In the genomic region with DNA sequence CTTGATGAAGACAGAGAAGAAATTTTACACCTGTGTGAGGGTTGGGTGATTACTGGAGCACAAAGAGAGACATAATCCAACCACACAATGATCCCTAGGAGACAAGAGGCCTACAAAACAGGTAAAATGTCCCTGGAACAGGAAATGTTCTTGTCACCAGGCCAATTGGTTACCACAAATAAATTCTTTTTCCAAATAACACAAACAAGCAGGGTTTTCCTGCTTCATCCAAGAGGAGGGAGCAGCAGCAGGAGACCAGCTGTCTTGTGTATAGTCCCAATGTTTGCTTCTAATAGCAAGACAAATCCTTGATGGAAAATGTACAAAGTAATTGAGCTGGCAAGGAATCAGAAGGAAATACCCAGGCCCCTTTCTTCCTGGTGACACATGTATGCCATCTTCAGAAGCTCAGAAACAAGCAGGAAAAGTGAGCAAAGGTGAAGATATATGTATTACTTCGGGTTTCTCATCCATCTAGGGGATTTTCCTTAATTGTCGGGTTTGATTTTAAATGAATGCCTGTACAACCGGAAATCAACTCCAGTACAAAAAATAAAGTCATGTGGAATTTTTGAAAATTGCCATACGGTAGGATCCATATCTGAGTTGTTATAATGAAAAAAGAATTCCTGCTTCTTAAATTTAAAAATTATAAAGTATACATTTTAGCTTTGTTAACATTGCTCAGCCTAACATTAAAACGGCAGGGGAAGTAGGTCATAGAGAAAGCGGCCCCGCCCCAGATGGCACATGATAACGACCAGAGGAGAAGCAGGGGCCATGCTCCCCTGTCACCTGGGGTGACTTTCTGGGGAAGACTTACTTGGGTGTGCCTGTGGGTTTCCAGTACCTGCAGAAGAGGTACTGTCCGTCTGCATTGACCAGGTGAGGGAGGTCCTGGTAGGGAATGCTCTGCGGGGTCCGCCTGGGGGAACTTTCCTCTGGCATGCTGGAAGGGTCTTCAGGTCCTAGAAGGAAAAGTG, we compare ENCODE assay signal across 8 cellular contexts. TPM values are rescaled to one million over a fixed set of nuclear protein-coding genes. Genes with fewer than 3 reads are reported as not detected.
A peak's percentile ranks its signal among the peaks of the same experiment; 100 is the strongest.
DNase-seq lines count a peak whose midpoint lies in the region; ATAC-seq and TF ChIP-seq lines count a peak whose summit lies in the region.

No MANE protein-coding gene starts in this region.

- H3K36me3 Mint-ChIP-seq in CD8-positive, alpha-beta memory T cell, result no peaks in the 10 kb centered on the region
- peaks cover 50% of the 10 kb centered on the region for H3K36me3 Mint-ChIP-seq in HFFc6 (ENCODE audit: low read depth)
- H3K36me3 Mint-ChIP-seq in activated naive CD8-positive, alpha-beta T cell treated with anti-CD3 and anti-CD28 coated beads, Interleukin-2, amount 50 U/mL, for 24 hours (ENCODE audit: low read depth), result no peaks in the 10 kb centered on the region
- no peaks in the 10 kb centered on the region for H3K36me3 Mint-ChIP-seq in type B pancreatic cell

- peaks cover 15% of the 10 kb centered on the region for H3K27me3 ChIP-seq in CD8-positive, alpha-beta memory T cell (ENCODE audit: insufficient read depth, low read length, poor library complexity, severe bottlenecking)
- H3K27me3 ChIP-seq in layer of hippocampus (ENCODE audit: control insufficient read depth, insufficient read depth, low read length), result no peaks in the 10 kb centered on the region

- no peak for ATAC-seq in activated naive CD8-positive, alpha-beta T cell treated with anti-CD3 and anti-CD28 coated beads, Interleukin-2, amount 50 U/mL, for 24 hours
- ATAC-seq in HG03520 (IDR thresholded peaks at IDR 0.05; ENCODE audit: unreplicated experiment), result no peak

- CTCF ChIA-PET in CD8-positive, alpha-beta memory T cell (lab: Charles Lee), result interaction anchor here (1.4 kb wide), 1 partner anchor 246 kb away, joined by 3 read pairs; no protein-coding TSS in a partner anchor

- peak overlapping the region in 4 of 7 donors; percentile 19 to 78 (median 20) for H3K4me3 Mint-ChIP-seq in CD8-positive, alpha-beta memory T cell
- H3K4me3 Mint-ChIP-seq in HFFc6 (peak overlapping the region; percentile 95), type B pancreatic cell (peak overlapping the region; percentile 92)
- peak overlapping the region; percentile 80 for H3K4me3 Mint-ChIP-seq in activated naive CD8-positive, alpha-beta T cell treated with anti-CD3 and anti-CD28 coated beads, Interleukin-2, amount 50 U/mL, for 24 hours

- peaks cover 0 to 3% (median 0%) of the 10 kb centered on the region in 5 donors for H3K9me3 Mint-ChIP-seq in CD8-positive, alpha-beta memory T cell
- H3K9me3 Mint-ChIP-seq in HFFc6 (no peaks in the 10 kb centered on the region), type B pancreatic cell (no peaks in the 10 kb centered on the region)
- H3K9me3 Mint-ChIP-seq in activated naive CD8-positive, alpha-beta T cell treated with anti-CD3 and anti-CD28 coated beads, Interleukin-2, amount 50 U/mL, for 24 hours, result no peaks in the 10 kb centered on the region

- DNase-seq in CD8-positive, alpha-beta memory T cell, result no peak
- no peak for DNase-seq in HFFc6
- DNase-seq in activated naive CD8-positive, alpha-beta T cell treated with anti-CD3 and anti-CD28 coated beads, Interleukin-2, amount 50 U/mL, for 24 hours, result peak; percentile 7
- no peak for DNase-seq in type B pancreatic cell (ENCODE audit: extremely low spot score, unreplicated experiment)
- no peak for DNase-seq in globus pallidus (ENCODE audit: low spot score)
- DNase-seq in GDM1 (lab: John Stamatoyannopoulos, UW), result no peak

- no peak for TF ChIP-seq CTCF in HFFc6 (IDR thresholded peaks at IDR 0.05)
- TF ChIP-seq CTCF in type B pancreatic cell (conservative IDR thresholded peaks at IDR 0.05), result no peak

- H3K36me3 ChIP-seq in CD8-positive, alpha-beta memory T cell (ENCODE audit: insufficient read depth, low read length), result no peaks in the 10 kb centered on the region

- H3K9me3 ChIP-seq in CD8-positive, alpha-beta memory T cell (ENCODE audit: low read length), result no peaks in the 10 kb centered on the region

- H3K27ac Mint-ChIP-seq in CD8-positive, alpha-beta memory T cell, result peak overlapping the region in 4 of 8 donors; percentile 8 to 83 (median 28)
- H3K27ac Mint-ChIP-seq in HFFc6 (peak overlapping the region; percentile 79), type B pancreatic cell (peak overlapping the region; percentile 82)
- H3K27ac Mint-ChIP-seq in activated naive CD8-positive, alpha-beta T cell treated with anti-CD3 and anti-CD28 coated beads, Interleukin-2, amount 50 U/mL, for 24 hours, result no peak overlapping the region

- H3K27ac ChIP-seq in CD8-positive, alpha-beta memory T cell (ENCODE audit: low read depth, low read length), result no peak overlapping the region
- H3K27ac ChIP-seq in layer of hippocampus (ENCODE audit: low read depth, low read length), result peak overlapping the region; percentile 87

- no peak overlapping the region for H3K4me3 ChIP-seq in CD8-positive, alpha-beta memory T cell (ENCODE audit: low read length)

- peaks cover 31 to 49% of the 10 kb centered on the region in 2 donors for H3K27me3 Mint-ChIP-seq in CD8-positive, alpha-beta memory T cell
- H3K27me3 Mint-ChIP-seq in HFFc6 (ENCODE audit: insufficient read depth), result no peaks in the 10 kb centered on the region; the same call in none of the 2 replicates
- H3K27me3 Mint-ChIP-seq in activated naive CD8-positive, alpha-beta T cell treated with anti-CD3 and anti-CD28 coated beads, Interleukin-2, amount 50 U/mL, for 24 hours, result peaks cover 52% of the 10 kb centered on the region
- H3K27me3 Mint-ChIP-seq in type B pancreatic cell, result peaks cover 46% of the 10 kb centered on the region

- H3K4me1 Mint-ChIP-seq in CD8-positive, alpha-beta memory T cell, result peaks cover 11 to 37% (median 19%) of the 10 kb centered on the region in 3 donors
- H3K4me1 Mint-ChIP-seq in HFFc6 (ENCODE audit: low read depth) (peaks cover 59% of the 10 kb centered on the region), type B pancreatic cell (ENCODE audit: unreplicated experiment) (peaks cover 35% of the 10 kb centered on the region)
- peaks cover 15% of the 10 kb centered on the region for H3K4me1 Mint-ChIP-seq in activated naive CD8-positive, alpha-beta T cell treated with anti-CD3 and anti-CD28 coated beads, Interleukin-2, amount 50 U/mL, for 24 hours

- no peaks in the 10 kb centered on the region for H3K4me1 ChIP-seq in CD8-positive, alpha-beta memory T cell (ENCODE audit: insufficient read depth, low read length)

- POLR2A ChIA-PET in CD8-positive, alpha-beta memory T cell (lab: Charles Lee), result interaction anchor here (0.6 kb wide), 1 partner anchor 28 kb away, joined by 5 read pairs; no protein-coding TSS in a partner anchor

RNA-seq across cellular contexts. Expression of gene MGLL, which starts 1.2 kb away (rescaled TPM):
- 1 to 10 TPM; 5.3 to 5.9 TPM for total RNA-seq in CD8-positive, alpha-beta memory T cell
- 3.0 TPM for polyA plus RNA-seq in CD8-positive, alpha-beta memory T cell
- total RNA-seq in HFFc6 (2021; fragmentation: NEBNext Ultra II Directional; extraction: Animal tissue kit (Norgen Biotek cat#: 25700)), result 100 to 1,000 TPM; 128 to 144 (median 129) TPM
- total RNA-seq in type B pancreatic cell (ENCODE audit: low replicate concordance), result 9.4 and 28.8 TPM in 2 replicates

Comparison
In these comparisons a context has a peak if more than half of its experiments do, and no peak if none do; other contexts are left out.
1. H3K4me3 Mint-ChIP-seq: peak in every context shown above with its lines; median percentile 95 in HFFc6; 92 in type B pancreatic cell; 80 in activated naive CD8-positive, alpha-beta T cell treated with anti-CD3 and anti-CD28 coated beads, Interleukin-2, amount 50 U/mL, for 24 hours; 20 in CD8-positive, alpha-beta memory T cell.